1 cellular context compared by ENCODE assay signal in the genomic region with DNA sequence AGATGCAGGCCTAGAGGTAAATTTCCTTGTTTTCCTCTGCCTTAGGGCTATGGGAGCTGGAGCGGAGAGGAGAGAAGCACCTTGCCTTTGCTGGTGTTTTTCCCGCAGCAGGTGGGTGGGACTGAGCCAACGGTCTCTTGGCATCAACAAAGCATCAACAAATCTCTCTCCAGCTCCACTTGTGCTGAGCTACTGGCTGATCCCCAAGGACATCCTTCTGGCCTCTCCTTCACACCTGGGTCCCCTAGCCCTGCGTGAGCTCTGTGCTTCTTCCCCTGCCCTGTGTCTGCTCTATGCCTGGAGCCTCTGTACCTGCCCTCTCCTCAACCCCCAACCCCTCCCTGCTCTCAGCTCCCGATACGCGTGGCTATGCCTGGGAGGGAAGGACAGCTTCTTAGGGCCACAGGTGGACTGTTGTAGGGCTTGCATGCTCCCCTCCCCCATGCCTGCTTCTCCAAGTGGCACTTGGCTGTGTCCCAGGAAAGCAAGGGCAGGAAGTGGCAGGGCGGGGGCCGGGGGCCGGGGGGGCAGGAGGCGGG.
TF ChIP-seq lines count a peak whose summit lies in the region.

No MANE protein-coding gene starts in this region.

TF ChIP-seq in HEK293, 187 proteins besides CTCF, POLR2A, EP300 and RAD21 (continued from another document):
- TF ChIP-seq ZNF404 (tag by site-specific recombination; IDR thresholded peaks at IDR 0.05) (no peak), ZBTB17 (tag by site-specific recombination; IDR thresholded peaks at IDR 0.05) (no peak), ZNF24 (tag by site-specific recombination; IDR thresholded peaks at IDR 0.05) (no peak), HOXA7 (CRISPR knock-in tag; IDR thresholded peaks at IDR 0.05; ENCODE audit: borderline replicate concordance) (no peak), ZNF37A (tag by site-specific recombination; IDR thresholded peaks at IDR 0.05) (no peak), ZNF510 (tag by site-specific recombination; IDR thresholded peaks at IDR 0.05; ENCODE audit: insufficient replicate concordance) (no peak), ZNF391 (tag by site-specific recombination; IDR thresholded peaks at IDR 0.05; ENCODE audit: borderline replicate concordance, low read depth) (no peak)
- TF ChIP-seq, protein P1, sequence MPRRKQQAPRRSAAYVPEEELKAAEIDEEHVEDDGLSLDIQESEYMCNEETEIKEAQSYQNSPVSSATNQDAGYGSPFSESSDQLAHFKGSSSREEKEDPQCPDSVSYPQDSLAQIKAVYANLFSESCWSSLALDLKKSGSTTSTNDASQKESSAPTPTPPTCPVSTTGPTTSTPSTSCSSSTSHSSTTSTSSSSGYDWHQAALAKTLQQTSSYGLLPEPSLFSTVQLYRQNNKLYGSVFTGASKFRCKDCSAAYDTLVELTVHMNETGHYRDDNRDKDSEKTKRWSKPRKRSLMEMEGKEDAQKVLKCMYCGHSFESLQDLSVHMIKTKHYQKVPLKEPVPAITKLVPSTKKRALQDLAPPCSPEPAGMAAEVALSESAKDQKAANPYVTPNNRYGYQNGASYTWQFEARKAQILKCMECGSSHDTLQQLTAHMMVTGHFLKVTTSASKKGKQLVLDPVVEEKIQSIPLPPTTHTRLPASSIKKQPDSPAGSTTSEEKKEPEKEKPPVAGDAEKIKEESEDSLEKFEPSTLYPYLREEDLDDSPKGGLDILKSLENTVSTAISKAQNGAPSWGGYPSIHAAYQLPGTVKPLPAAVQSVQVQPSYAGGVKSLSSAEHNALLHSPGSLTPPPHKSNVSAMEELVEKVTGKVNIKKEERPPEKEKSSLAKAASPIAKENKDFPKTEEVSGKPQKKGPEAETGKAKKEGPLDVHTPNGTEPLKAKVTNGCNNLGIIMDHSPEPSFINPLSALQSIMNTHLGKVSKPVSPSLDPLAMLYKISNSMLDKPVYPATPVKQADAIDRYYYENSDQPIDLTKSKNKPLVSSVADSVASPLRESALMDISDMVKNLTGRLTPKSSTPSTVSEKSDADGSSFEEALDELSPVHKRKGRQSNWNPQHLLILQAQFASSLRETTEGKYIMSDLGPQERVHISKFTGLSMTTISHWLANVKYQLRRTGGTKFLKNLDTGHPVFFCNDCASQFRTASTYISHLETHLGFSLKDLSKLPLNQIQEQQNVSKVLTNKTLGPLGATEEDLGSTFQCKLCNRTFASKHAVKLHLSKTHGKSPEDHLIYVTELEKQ (tag by site-specific recombination; IDR thresholded peaks at IDR 0.05; ENCODE audit: borderline replicate concordance) = no peak
